In the genomic region with DNA sequence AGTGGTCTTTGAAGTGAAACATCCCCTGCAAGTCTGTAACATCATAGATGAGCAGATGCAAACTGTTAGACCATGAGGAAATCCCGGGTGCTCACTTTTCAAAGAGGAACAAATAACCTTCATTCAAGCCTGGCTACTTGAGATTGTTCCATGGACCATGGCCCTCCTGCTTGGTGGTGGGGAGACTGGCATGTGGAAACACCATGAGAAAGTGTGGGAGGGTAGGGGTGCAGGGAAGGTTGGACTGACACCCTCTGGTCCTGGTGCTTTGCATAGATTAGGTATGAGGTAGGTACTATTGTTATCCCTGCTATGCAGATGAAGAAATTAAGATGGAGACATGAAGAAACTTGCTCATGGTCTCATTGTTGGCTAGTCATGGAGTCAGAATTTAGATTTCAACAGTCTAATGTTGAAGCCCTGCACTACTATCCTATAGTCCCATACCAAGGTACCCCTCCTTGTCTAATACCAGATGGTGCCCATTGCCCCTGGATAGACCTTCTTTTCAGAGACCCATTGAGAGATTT, we compare ENCODE assay signal across 30 cellular contexts. TPM values are rescaled to one million over a fixed set of nuclear protein-coding genes. Genes with fewer than 3 reads are reported as not detected.
"Had no signal": no experiment of that assay in that cellular context is flagged by ENCODE, and none has a peak within 500 bp of the region (broad histone marks: within the 10 kb centered on the region; RNA-seq: fewer than 3 reads in every experiment).

No MANE protein-coding gene starts in this region.

- H3K4me3 ChIP-seq: pancreas, psoas muscle, right lobe of liver, sigmoid colon, suprapubic skin, testis, tibial artery, transverse colon, upper lobe of right lung, uterus had no signal

- H3K36me3 ChIP-seq: neutrophil, pancreas, right lobe of liver, sigmoid colon, suprapubic skin, tibial artery, transverse colon, upper lobe of right lung, uterus had no signal

- H3K27ac ChIP-seq: neutrophil, pancreas, psoas muscle, right lobe of liver, sigmoid colon, suprapubic skin, testis, tibial artery, transverse colon, upper lobe of right lung, uterus had no signal

- H3K27me3 ChIP-seq: pancreas, right lobe of liver, testis, upper lobe of right lung, uterus had no signal

- DNase-seq: naive thymus-derived CD8-positive, alpha-beta T cell; nephron progenitor cell; pancreas; psoas muscle; right cardiac atrium; right lobe of liver; sigmoid colon; small intestine; stimulated activated CD4-positive, alpha-beta T cell treated with anti-CD3 and anti-CD28 coated beads, Interleukin-1b, Interleukin-23, amount 100 ng/mL, for 48 hours; stimulated activated CD4-positive, alpha-beta T cell treated with anti-CD3 and anti-CD28 coated beads, Interleukin-4, amount 100 ng/mL, for 1 hour; stimulated activated CD4-positive, alpha-beta T cell treated with anti-CD3 and anti-CD28 coated beads, Interleukin-4, amount 100 ng/mL, for 4 hours; stimulated activated CD8-positive, alpha-beta memory T cell treated with anti-CD3 and anti-CD28 coated beads, Interleukin-4, amount 100 ng/mL, for 48 hours; stimulated activated naive CD4-positive, alpha-beta T cell; stimulated activated naive CD8-positive, alpha-beta T cell treated with anti-CD3 and anti-CD28 coated beads, Interleukin-15, amount 100 ng/mL, for 72 hours; stimulated activated naive CD8-positive, alpha-beta T cell treated with anti-CD3 and anti-CD28 coated beads, Interleukin-15, Interleukin-2, amounts not matched to agents 100 U/mL and 50 U/mL, for 24 hours; testis; tibial artery; transverse colon; upper lobe of right lung; uterus had no signal

RNA-seq across cellular contexts. Expression of a gene that starts 59.0 kb away (rescaled TPM):
- total RNA-seq: naive thymus-derived CD8-positive, alpha-beta T cell; natural killer cell treated with Interleukin-12 subunit alpha and Interleukin-12 subunit beta and Interleukin-15 and Interleukin-18, amount 100 ng/mL, for 72 hours; neural crest cell; omental fat pad; osteocyte; progenitor cell of endocrine pancreas; psoas muscle; renal cortical epithelial cell; right cardiac atrium; right lobe of liver; sigmoid colon; skeletal muscle tissue; transverse colon; upper lobe of right lung; urinary bladder; uterus had no signal
